10 cellular contexts compared by ENCODE assay signal in the genomic region with DNA sequence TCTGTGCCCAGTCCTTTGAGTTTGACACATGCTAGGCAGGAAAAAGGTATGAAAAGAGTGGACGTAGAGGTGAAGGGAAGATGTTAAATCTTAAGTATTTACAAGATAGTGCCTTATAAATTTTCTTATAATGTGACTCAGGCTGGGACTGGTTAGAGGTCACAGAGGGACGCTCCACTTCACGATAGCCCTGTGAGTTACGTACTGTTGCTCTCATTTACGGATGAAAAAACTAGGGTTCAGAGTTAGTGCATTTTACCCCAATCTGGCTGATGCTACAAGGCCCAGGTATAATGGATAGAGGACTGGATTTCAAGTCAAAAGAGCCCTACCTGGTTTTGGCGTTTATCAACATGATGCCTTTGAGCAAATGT. TPM values are rescaled to one million over a fixed set of nuclear protein-coding genes. Genes with fewer than 3 reads are reported as not detected.
DNase-seq lines count a peak whose midpoint lies in the region; ATAC-seq, FAIRE-seq and TF ChIP-seq lines count a peak whose summit lies in the region.
"Had no signal": no experiment of that assay in that cellular context is flagged by ENCODE, and none has a peak within 500 bp of the region (broad histone marks: within the 10 kb centered on the region; RNA-seq: fewer than 3 reads in every experiment).

No MANE protein-coding gene starts in this region.

- no peak for TF ChIP-seq CTCF in MCF 10A (IDR thresholded peaks at IDR 0.05; ENCODE audit: unreplicated experiment)

- no peaks in the 10 kb centered on the region for H3K27me3 ChIP-seq in CD4-positive, CD25-positive, alpha-beta regulatory T cell (ENCODE audit: control insufficient read depth, insufficient read depth, low read length)

- ATAC-seq in CD4-positive, CD25-positive, alpha-beta regulatory T cell (ENCODE audit: low read depth in 2 of 2), result no peak
- no peak for ATAC-seq in naive thymus-derived CD8-positive, alpha-beta T cell
- ATAC-seq in HG03108 (IDR thresholded peaks at IDR 0.05; ENCODE audit: unreplicated experiment), result no peak

- H3K27ac Mint-ChIP-seq in CD4-positive, CD25-positive, alpha-beta regulatory T cell, result peak overlapping the region; percentile 47 to 63 (median 52)
- peak overlapping the region in 1 of 3 donors; percentile 35 for H3K27ac Mint-ChIP-seq in IgD-negative memory B cell
- peak overlapping the region; percentile 94 for H3K27ac Mint-ChIP-seq in MCF 10A (ENCODE audit: low read depth, unreplicated experiment)
- H3K27ac Mint-ChIP-seq in naive thymus-derived CD8-positive, alpha-beta T cell, result peak overlapping the region; percentile 72 to 95 (median 87)
- H3K27ac Mint-ChIP-seq: dendritic cell treated with granulocyte-macrophage colony-stimulating factor and Interleukin-4, amounts not matched to agents 40 ng/mL and 50 ng/mL, for 4 days had no signal

- TSS peak; percentile 11 for BruUV-seq in MCF 10A (replicated peaks; lab: Mats Ljungman, UMichigan)

- CTCF ChIA-PET in MCF 10A (lab: Yijun Ruan, JAX), result interaction anchor here (0.7 to 1.4 kb wide), 5 partner anchors 18 to 132 kb away, joined by 3 to 5 read pairs (median 3); no protein-coding TSS in a partner anchor

- H3K4me1 ChIP-seq in CD4-positive, CD25-positive, alpha-beta regulatory T cell (ENCODE audit: control insufficient read depth, insufficient read depth, low read length, poor library complexity, severe bottlenecking), result peaks cover 27% of the 10 kb centered on the region

- no peaks in the 10 kb centered on the region for H3K27me3 Mint-ChIP-seq in CD4-positive, CD25-positive, alpha-beta regulatory T cell
- H3K27me3 Mint-ChIP-seq in IgD-negative memory B cell, result no peaks in the 10 kb centered on the region
- no peaks in the 10 kb centered on the region for H3K27me3 Mint-ChIP-seq in MCF 10A (ENCODE audit: insufficient read depth, unreplicated experiment)
- no peaks in the 10 kb centered on the region for H3K27me3 Mint-ChIP-seq in naive thymus-derived CD8-positive, alpha-beta T cell

- no peak overlapping the region for H3K4me3 ChIP-seq in CD4-positive, CD25-positive, alpha-beta regulatory T cell (ENCODE audit: low read depth, low read length)

- no peak for FAIRE-seq in GM19239 (lab: Jason Lieb, UNC)

- intact Hi-C loops in MCF 10A (cut with micrococcal nuclease), result loop anchor here (5.0 kb wide), 2 partner anchors 92 to 152 kb away; partner anchors contain the start of genes ORC1 and PRPF38A

- H3K36me3 Mint-ChIP-seq in CD4-positive, CD25-positive, alpha-beta regulatory T cell, result no peaks in the 10 kb centered on the region
- no peaks in the 10 kb centered on the region for H3K36me3 Mint-ChIP-seq in IgD-negative memory B cell
- H3K36me3 Mint-ChIP-seq in MCF 10A (ENCODE audit: insufficient read depth, unreplicated experiment), result peaks cover 7% of the 10 kb centered on the region
- H3K36me3 Mint-ChIP-seq in naive thymus-derived CD8-positive, alpha-beta T cell, result no peaks in the 10 kb centered on the region

- H3K4me1 Mint-ChIP-seq in CD4-positive, CD25-positive, alpha-beta regulatory T cell, result peaks cover 7 to 27% (median 15%) of the 10 kb centered on the region in 4 donors
- H3K4me1 Mint-ChIP-seq in IgD-negative memory B cell (peaks cover 17 to 26% (median 18%) of the 10 kb centered on the region in 3 donors), MCF 10A (ENCODE audit: insufficient read depth, unreplicated experiment) (peaks cover 41% of the 10 kb centered on the region)
- peaks cover 16 to 30% (median 27%) of the 10 kb centered on the region in 4 donors for H3K4me1 Mint-ChIP-seq in naive thymus-derived CD8-positive, alpha-beta T cell

- H3K9me3 ChIP-seq in CD4-positive, CD25-positive, alpha-beta regulatory T cell (ENCODE audit: control insufficient read depth in 2 of 2, low read length in 2 of 2), result no peaks in the 10 kb centered on the region

- H3K27ac ChIP-seq in CD4-positive, CD25-positive, alpha-beta regulatory T cell (ENCODE audit: insufficient read depth, low read length, poor library complexity, severe bottlenecking), result no peak overlapping the region

- POLR2A ChIA-PET in MCF 10A (lab: Yijun Ruan, JAX), result interaction anchor here (0.6 to 7.0 kb wide), 9 partner anchors 21 to 188 kb away, joined by 3 to 284 read pairs (median 7); partner anchors contain the start of gene CC2D1B
- POLR2A ChIA-PET in naive thymus-derived CD8-positive, alpha-beta T cell (lab: Charles Lee), result interaction anchor here (0.5 to 2.6 kb wide), 15 partner anchors 9 to 150 kb away, joined by 3 to 67 read pairs (median 8); partner anchors contain the start of genes GPX7, ORC1, PRPF38A and SHISAL2A

- H3K4me3 Mint-ChIP-seq in CD4-positive, CD25-positive, alpha-beta regulatory T cell, result peak overlapping the region; percentile 73 to 88 (median 78)
- H3K4me3 Mint-ChIP-seq in IgD-negative memory B cell (peak overlapping the region; percentile 75 to 93 (median 86)), MCF 10A (ENCODE audit: unreplicated experiment) (no peak overlapping the region)
- H3K4me3 Mint-ChIP-seq in naive thymus-derived CD8-positive, alpha-beta T cell, result peak overlapping the region in 8 of 10 donors; percentile 62 to 86 (median 78)
- H3K4me3 Mint-ChIP-seq: dendritic cell treated with granulocyte-macrophage colony-stimulating factor and Interleukin-4, amounts not matched to agents 40 ng/mL and 50 ng/mL, for 4 days had no signal

- H3K36me3 ChIP-seq in CD4-positive, CD25-positive, alpha-beta regulatory T cell (ENCODE audit: control insufficient read depth, insufficient read depth, low read length), result no peaks in the 10 kb centered on the region

- no peaks in the 10 kb centered on the region for H3K9me3 Mint-ChIP-seq in CD4-positive, CD25-positive, alpha-beta regulatory T cell
- no peaks in the 10 kb centered on the region for H3K9me3 Mint-ChIP-seq in IgD-negative memory B cell
- H3K9me3 Mint-ChIP-seq in MCF 10A (ENCODE audit: unreplicated experiment), result no peaks in the 10 kb centered on the region
- H3K9me3 Mint-ChIP-seq in naive thymus-derived CD8-positive, alpha-beta T cell, result no peaks in the 10 kb centered on the region
- H3K9me3 Mint-ChIP-seq: dendritic cell treated with granulocyte-macrophage colony-stimulating factor and Interleukin-4, amounts not matched to agents 40 ng/mL and 50 ng/mL, for 4 days had no signal

- DNase-seq in CD4-positive, CD25-positive, alpha-beta regulatory T cell, result no peak
- no peak for DNase-seq in MCF 10A (ENCODE audit: unreplicated experiment)
- DNase-seq in naive thymus-derived CD8-positive, alpha-beta T cell, result peak in 2 of 10 donors; percentile 5 to 9
- no peak for DNase-seq in GOT3 (lab: John Stamatoyannopoulos, UW)
- no peak for DNase-seq in activated effector memory CD4-positive, alpha-beta T cell treated with anti-CD3 and anti-CD28 coated beads, Interleukin-2, amount 50 U/mL, for 16 hours
- DNase-seq in GM19239 (ENCODE audit: insufficient read length, low spot score), result no peak
- DNase-seq: Right ventricle myocardium superior had no signal

RNA-seq across cellular contexts. Expression of gene TUT4, which starts 1.4 kb away (rescaled TPM):
- 120 TPM for total RNA-seq in CD4-positive, CD25-positive, alpha-beta regulatory T cell
- 10 to 100 TPM; 24.9 to 32.3 (median 30.6) TPM for polyA plus RNA-seq in CD4-positive, CD25-positive, alpha-beta regulatory T cell
- 46.3 TPM for polyA plus RNA-seq in IgD-negative memory B cell
- 83.8 and 90.7 TPM in 2 replicates for total RNA-seq in MCF 10A (2022)
- 100 to 1,000 TPM; 171 to 178 TPM for total RNA-seq in naive thymus-derived CD8-positive, alpha-beta T cell
- 10 to 100 TPM; 31.6 to 40.9 (median 32.7) TPM for polyA plus RNA-seq in naive thymus-derived CD8-positive, alpha-beta T cell

RNA-seq across cellular contexts. Expression of gene GPX7, which starts 47.9 kb away (rescaled TPM):
- total RNA-seq in CD4-positive, CD25-positive, alpha-beta regulatory T cell, result 12.3 TPM
- polyA plus RNA-seq in CD4-positive, CD25-positive, alpha-beta regulatory T cell, result 10 to 100 TPM; 31.8 to 43.5 (median 36.0) TPM
- polyA plus RNA-seq in IgD-negative memory B cell, result 28.3 TPM
- total RNA-seq in MCF 10A (2022), result not detected in 2 replicates
- 10 to 100 TPM; 25.0 to 30.4 TPM for total RNA-seq in naive thymus-derived CD8-positive, alpha-beta T cell
- 10 to 100 TPM; 30.2 to 34.5 (median 30.3) TPM for polyA plus RNA-seq in naive thymus-derived CD8-positive, alpha-beta T cell

Comparison
In these comparisons a context has a peak if more than half of its experiments do, and no peak if none do; other contexts are left out.
1. RNA of gene GPX7, which starts 47.9 kb away (total RNA-seq): 25.0 to 30.4 TPM in naive thymus-derived CD8-positive, alpha-beta T cell and 12.3 TPM in CD4-positive, CD25-positive, alpha-beta regulatory T cell (single experiment); not detected in MCF 10A; every median in the first group is over 10 times any median in the second.